Comparison of ENCODE assay signal across 26 cellular contexts in genomic region chr9:136422876-136423275, GRCh38.
"Had no signal": no experiment of that assay in that cellular context is flagged by ENCODE, and none has a peak within 500 bp of the region (broad histone marks: within the 10 kb centered on the region; RNA-seq: fewer than 3 reads in every experiment).

No MANE protein-coding gene starts in this region.

- H3K4me3 ChIP-seq: SJCRH30, SK-N-MC had no signal

- H3K27ac ChIP-seq: SJCRH30, SK-N-MC had no signal

- FAIRE-seq: bronchial epithelial cell, TTC549 had no signal

- ATAC-seq: activated CD8-positive, alpha-beta T cell treated with anti-CD3 and anti-CD28 coated beads for 36 hours; activated naive CD8-positive, alpha-beta T cell treated with anti-CD3 and anti-CD28 coated beads, Interleukin-2, amount 50 U/mL, for 24 hours; Panc1 had no signal

- DNase-seq: activated CD4-positive, alpha-beta T cell treated with anti-CD3 and anti-CD28 coated beads, Interleukin-2, amount 10 ng/mL, durations not matched to agents 24 days and 14 days; activated CD4-positive, alpha-beta T cell treated with anti-CD3 and anti-CD28 coated beads, Interleukin-2, amount 50 U/mL, for 4 hours; activated CD8-positive, alpha-beta T cell treated with anti-CD3 and anti-CD28 coated beads for 36 hours; activated gamma-delta T cell treated with Interleukin-2 at 50 U/mL for 16 hours; activated naive CD4-positive, alpha-beta T cell treated with anti-CD3 and anti-CD28 coated beads, Interleukin-2, amount 10 ng/mL, durations not matched to agents 7 days and 5 days; activated naive CD8-positive, alpha-beta T cell treated with anti-CD3 and anti-CD28 coated beads, Interleukin-2, amount 50 U/mL, for 24 hours; activated T-cell treated with anti-CD3 and anti-CD28 coated beads, Interleukin-2, amount 50 U/mL, for 1 hour; anterior cingulate cortex; caudate nucleus; cerebellar nuclear complex; Kasumi-1; MM.1S; MV-4-11; NCI-H1092; NCI-H1436 treated with DMSO at 0.1 percent for 48 hours; NCI-H1694 treated with DMSO at 0.1 percent for 48 hours; NCI-H2029; NCI-H345; NCI-H524 treated with DMSO at 0.1 percent for 48 hours; RPMI8226; SHP77; SJCRH30 had no signal

- H3K9me3 ChIP-seq: SJCRH30 had no signal

- H3K27me3 ChIP-seq: SJCRH30 had no signal

- H3K4me1 ChIP-seq: SJCRH30 had no signal
